9 cellular contexts compared by ENCODE assay signal in genomic region chr9:113558632-113559502, GRCh38.
DNase-seq lines count a peak whose midpoint lies in the region; ATAC-seq and TF ChIP-seq lines count a peak whose summit lies in the region.
"Had no signal": no experiment of that assay in that cellular context is flagged by ENCODE, and none has a peak within 500 bp of the region (broad histone marks: within the 10 kb centered on the region; RNA-seq: fewer than 3 reads in every experiment).

No MANE protein-coding gene starts in this region.

- H3K18ac ChIP-seq in mesendoderm (ENCODE audit: low read length): no peak overlapping the region

- no peak overlapping the region for H3K9ac ChIP-seq in mesendoderm (ENCODE audit: low read length)

- H2AK5ac ChIP-seq in mesendoderm (ENCODE audit: low read length): no peak overlapping the region

- no peaks in the 10 kb centered on the region for H3K79me1 ChIP-seq in mesendoderm (ENCODE audit: low read length)

- H3K9me3 Mint-ChIP-seq in activated naive CD4-positive, alpha-beta T cell treated with anti-CD3 and anti-CD28 coated beads, Interleukin-2, amount 10 ng/mL, durations not matched to agents 7 days and 5 days: no peaks in the 10 kb centered on the region
- H3K9me3 Mint-ChIP-seq in activated T-cell treated with anti-CD3 and anti-CD28 coated beads, Interleukin-2, amount 50 U/mL, for 72 hours: no peaks in the 10 kb centered on the region
- H3K9me3 Mint-ChIP-seq: naive B cell had no signal

- no peak overlapping the region for H4K5ac ChIP-seq in mesendoderm (ENCODE audit: low read length)

- H3K27ac ChIP-seq in C4-2B (peak overlapping the region; percentile 29), SJCRH30 (no peak overlapping the region), osteoblast (ENCODE audit: low read depth, low read length) (peak overlapping the region; percentile 26), mesendoderm (ENCODE audit: low read depth, low read length) (no peak overlapping the region)

- H3K36me3 ChIP-seq in SJCRH30: no peaks in the 10 kb centered on the region
- H3K36me3 ChIP-seq in osteoblast (ENCODE audit: insufficient read depth, low read length): no peaks in the 10 kb centered on the region
- no peaks in the 10 kb centered on the region for H3K36me3 ChIP-seq in mesendoderm (ENCODE audit: control insufficient read depth, insufficient read depth, low read length)

- no peak overlapping the region for H3K27ac Mint-ChIP-seq in activated naive CD4-positive, alpha-beta T cell treated with anti-CD3 and anti-CD28 coated beads, Interleukin-2, amount 10 ng/mL, durations not matched to agents 7 days and 5 days
- H3K27ac Mint-ChIP-seq in activated T-cell treated with anti-CD3 and anti-CD28 coated beads, Interleukin-2, amount 50 U/mL, for 72 hours: no peak overlapping the region
- H3K27ac Mint-ChIP-seq: naive B cell had no signal

- no peak overlapping the region for H2AFZ ChIP-seq in osteoblast (ENCODE audit: low read length)

- no peaks in the 10 kb centered on the region for H4K20me1 ChIP-seq in osteoblast (ENCODE audit: insufficient read depth, low read length)

- H4K8ac ChIP-seq in mesendoderm (ENCODE audit: low read depth, low read length): no peak overlapping the region

- no CpG with 5 or more reads among the region's 7 CpGs for WGBS in mesendoderm (ENCODE audit: extremely low coverage, insufficient coverage, low lambda C conversion rate)

- H3K4me1 ChIP-seq in SJCRH30: peaks cover 17% of the 10 kb centered on the region; the same call in 1 of the 2 replicates
- H3K4me1 ChIP-seq in osteoblast (ENCODE audit: insufficient read depth, low read length): peaks cover 33% of the 10 kb centered on the region
- no peaks in the 10 kb centered on the region for H3K4me1 ChIP-seq in mesendoderm (ENCODE audit: control insufficient read depth, low read depth, low read length)

- H2BK15ac ChIP-seq in mesendoderm (replicated peaks; ENCODE audit: low read depth): no peak overlapping the region

- H3K9me3 ChIP-seq in SJCRH30 (replicated peaks) (no peaks in the 10 kb centered on the region), osteoblast (ENCODE audit: low read depth, low read length) (no peaks in the 10 kb centered on the region)

- H3K4me1 Mint-ChIP-seq in activated naive CD4-positive, alpha-beta T cell treated with anti-CD3 and anti-CD28 coated beads, Interleukin-2, amount 10 ng/mL, durations not matched to agents 7 days and 5 days: peaks cover 18% of the 10 kb centered on the region
- peaks cover 39% of the 10 kb centered on the region for H3K4me1 Mint-ChIP-seq in activated T-cell treated with anti-CD3 and anti-CD28 coated beads, Interleukin-2, amount 50 U/mL, for 72 hours (ENCODE audit: low read depth)

- ATAC-seq in activated T-cell treated with anti-CD3 and anti-CD28 coated beads, Interleukin-2, amount 50 U/mL, for 72 hours (replicated peaks in 1 of 2): no peak
- ATAC-seq in GM21390 (IDR thresholded peaks at IDR 0.05; ENCODE audit: unreplicated experiment): no peak

- H2BK120ac ChIP-seq in mesendoderm (ENCODE audit: low read depth, low read length): no peak overlapping the region

- TF ChIP-seq CTCF in C4-2B (conservative IDR thresholded peaks at IDR 0.05) (no peak), fibroblast of the aortic adventitia (IDR thresholded peaks at IDR 0.05; ENCODE audit: insufficient read depth, low read length) (no peak), osteoblast (IDR thresholded peaks at IDR 0.05; ENCODE audit: extremely low read depth, low read depth, low read length) (no peak)

- CTCF ChIA-PET in activated naive CD4-positive, alpha-beta T cell treated with anti-CD3 and anti-CD28 coated beads, Interleukin-2, amount 10 ng/mL, durations not matched to agents 7 days and 5 days (lab: Charles Lee): interaction anchor here (1.2 kb wide), 1 partner anchor 31 kb away, joined by 5 read pairs; no protein-coding TSS in a partner anchor

- H3K4ac ChIP-seq in mesendoderm (ENCODE audit: low read depth, low read length): no peak overlapping the region

- H3K23ac ChIP-seq in mesendoderm (ENCODE audit: low read length): no peak overlapping the region

- H3K27me3 Mint-ChIP-seq in activated naive CD4-positive, alpha-beta T cell treated with anti-CD3 and anti-CD28 coated beads, Interleukin-2, amount 10 ng/mL, durations not matched to agents 7 days and 5 days: peaks cover 3% of the 10 kb centered on the region
- no peaks in the 10 kb centered on the region for H3K27me3 Mint-ChIP-seq in activated T-cell treated with anti-CD3 and anti-CD28 coated beads, Interleukin-2, amount 50 U/mL, for 72 hours (ENCODE audit: low read depth)

- no peaks in the 10 kb centered on the region for H3K27me3 ChIP-seq in SJCRH30
- H3K27me3 ChIP-seq in osteoblast (ENCODE audit: insufficient read depth, low read length): no peaks in the 10 kb centered on the region
- no peaks in the 10 kb centered on the region for H3K27me3 ChIP-seq in mesendoderm (ENCODE audit: insufficient read depth, low read length, poor library complexity)

- H3K4me3 Mint-ChIP-seq in activated naive CD4-positive, alpha-beta T cell treated with anti-CD3 and anti-CD28 coated beads, Interleukin-2, amount 10 ng/mL, durations not matched to agents 7 days and 5 days: no peak overlapping the region
- H3K4me3 Mint-ChIP-seq in activated T-cell treated with anti-CD3 and anti-CD28 coated beads, Interleukin-2, amount 50 U/mL, for 72 hours: no peak overlapping the region

- no peaks in the 10 kb centered on the region for H3K36me3 Mint-ChIP-seq in activated naive CD4-positive, alpha-beta T cell treated with anti-CD3 and anti-CD28 coated beads, Interleukin-2, amount 10 ng/mL, durations not matched to agents 7 days and 5 days
- H3K36me3 Mint-ChIP-seq in activated T-cell treated with anti-CD3 and anti-CD28 coated beads, Interleukin-2, amount 50 U/mL, for 72 hours (ENCODE audit: insufficient read depth in 2 of 2): no peaks in the 10 kb centered on the region
- H3K36me3 Mint-ChIP-seq: naive B cell had no signal

- H3K4me3 ChIP-seq in SJCRH30 (no peak overlapping the region), fibroblast of the aortic adventitia (ENCODE audit: low read depth, low read length) (no peak overlapping the region), osteoblast (ENCODE audit: insufficient read depth, low read length) (no peak overlapping the region), mesendoderm (ENCODE audit: low read length) (no peak overlapping the region)

- H3K4me2 ChIP-seq in osteoblast (ENCODE audit: insufficient read depth, low read length) (peak overlapping the region; percentile 36), mesendoderm (ENCODE audit: low read length) (no peak overlapping the region)

- no peak overlapping the region for H3K56ac ChIP-seq in mesendoderm (ENCODE audit: low read length)

- DNase-seq in SJCRH30 (peak; percentile 73 to 77), fibroblast of the aortic adventitia (ENCODE audit: low read depth) (peak; percentile 91), osteoblast (ENCODE audit: insufficient read length, low spot score, missing footprints) (peak; percentile 91), mesendoderm (no peak)
- DNase-seq in activated naive CD4-positive, alpha-beta T cell treated with anti-CD3 and anti-CD28 coated beads, Interleukin-2, amount 10 ng/mL, durations not matched to agents 7 days and 5 days: no peak
- no peak for DNase-seq in activated T-cell treated with anti-CD3 and anti-CD28 coated beads, Interleukin-2, amount 50 U/mL, for 72 hours
- DNase-seq: naive B cell had no signal

- no peak overlapping the region for H2BK5ac ChIP-seq in mesendoderm (ENCODE audit: low read length)

- H3K79me2 ChIP-seq in osteoblast (ENCODE audit: insufficient read depth, low read length) (no peaks in the 10 kb centered on the region), mesendoderm (ENCODE audit: control insufficient read depth, insufficient read depth, low read length) (no peaks in the 10 kb centered on the region)

Comparison
In these comparisons a context has a peak if more than half of its experiments do, and no peak if none do; other contexts are left out.
1. H3K27ac ChIP-seq: peak in C4-2B (single experiment) and osteoblast (single experiment); none in SJCRH30 (single experiment) and mesendoderm (single experiment).
2. DNase-seq: peak in SJCRH30 (2 of 2), fibroblast of the aortic adventitia (single experiment) and osteoblast (single experiment); none in activated naive CD4-positive, alpha-beta T cell treated with anti-CD3 and anti-CD28 coated beads, Interleukin-2, amount 10 ng/mL, durations not matched to agents 7 days and 5 days (single experiment), activated T-cell treated with anti-CD3 and anti-CD28 coated beads, Interleukin-2, amount 50 U/mL, for 72 hours (0 of 2) and mesendoderm (single experiment).